ENCODE assay signal across 28 cellular contexts in the genomic region with DNA sequence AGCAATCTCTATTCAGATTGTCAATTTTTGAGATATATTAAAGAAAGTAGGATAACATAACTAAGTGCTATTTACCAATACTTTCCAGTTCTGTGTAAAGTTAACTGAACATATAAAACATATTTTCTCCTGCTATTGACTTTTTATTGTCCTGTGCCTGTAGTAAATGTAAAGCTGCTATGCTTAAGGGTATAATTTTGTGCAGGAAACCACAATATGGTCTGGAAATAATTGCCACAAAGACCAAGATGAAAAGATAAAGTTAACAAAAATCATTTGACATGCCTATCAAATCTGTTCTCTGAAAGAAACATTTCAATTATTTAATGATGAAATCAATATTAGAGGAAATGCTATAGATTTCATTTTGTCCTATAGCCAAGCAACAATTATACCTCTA.
"Had no signal": no experiment of that assay in that cellular context is flagged by ENCODE, and none has a peak within 500 bp of the region (broad histone marks: within the 10 kb centered on the region; RNA-seq: fewer than 3 reads in every experiment).

No MANE protein-coding gene starts in this region.

- H3K27me3 Mint-ChIP-seq: stimulated activated memory B cell treated with anti-CD40 and anti-IgM and Interleukin-4, amounts not matched to agents 10 μg/mL and 1 μg/mL and 100 μg/mL, for 72 hours; stimulated activated naive B cell treated with anti-CD40 and anti-IgM and Interleukin-4, amounts not matched to agents 10 μg/mL and 1 μg/mL and 100 μg/mL, for 72 hours; stimulated activated naive CD8-positive, alpha-beta T cell treated with anti-CD3 and anti-CD28 coated beads, Interleukin-15, amount 100 ng/mL, for 72 hours; stimulated activated naive CD8-positive, alpha-beta T cell treated with anti-CD3 and anti-CD28 coated beads, Interleukin-15, Interleukin-2, amounts not matched to agents 100 ng/mL and 50 ng/mL, for 24 hours; type B pancreatic cell had no signal

- H3K4me3 Mint-ChIP-seq: stimulated activated effector memory CD8-positive, alpha-beta T cell treated with anti-CD3 and anti-CD28 coated beads, Interleukin-12 subunit alpha, Interleukin-12 subunit beta, amount 100 ng/mL, for 72 hours; stimulated activated memory B cell treated with anti-CD40 and anti-IgM and Interleukin-4, amounts not matched to agents 10 μg/mL and 1 μg/mL and 100 μg/mL, for 72 hours; stimulated activated naive B cell treated with anti-CD40 and anti-IgM and Interleukin-4, amounts not matched to agents 10 μg/mL and 1 μg/mL and 100 μg/mL, for 72 hours; stimulated activated naive CD8-positive, alpha-beta T cell treated with anti-CD3 and anti-CD28 coated beads, Interleukin-15, amount 100 ng/mL, for 72 hours; stimulated activated naive CD8-positive, alpha-beta T cell treated with anti-CD3 and anti-CD28 coated beads, Interleukin-15, Interleukin-2, amounts not matched to agents 100 ng/mL and 50 ng/mL, for 24 hours; type B pancreatic cell had no signal

- H3K27ac ChIP-seq: stomach, suprapubic skin, testis, thoracic aorta, thyroid gland, tibial artery, tibial nerve, transverse colon, upper lobe of left lung, upper lobe of right lung, uterus, vagina had no signal

- H3K4me3 ChIP-seq: stomach, suprapubic skin, testis, thoracic aorta, thyroid gland, tibial artery, tibial nerve, transverse colon, upper lobe of left lung, upper lobe of right lung, uterus, vagina had no signal

- H3K9me3 Mint-ChIP-seq: stimulated activated naive B cell treated with anti-CD40 and anti-IgM and Interleukin-4, amounts not matched to agents 10 μg/mL and 1 μg/mL and 100 μg/mL, for 72 hours; stimulated activated naive CD8-positive, alpha-beta T cell treated with anti-CD3 and anti-CD28 coated beads, Interleukin-15, amount 100 ng/mL, for 72 hours; type B pancreatic cell had no signal

- H3K4me1 Mint-ChIP-seq: stimulated activated effector memory CD8-positive, alpha-beta T cell treated with anti-CD3 and anti-CD28 coated beads, Interleukin-12 subunit alpha, Interleukin-12 subunit beta, amount 100 ng/mL, for 72 hours; stimulated activated memory B cell treated with anti-CD40 and anti-IgM and Interleukin-4, amounts not matched to agents 10 μg/mL and 1 μg/mL and 100 μg/mL, for 72 hours; stimulated activated naive B cell treated with anti-CD40 and anti-IgM and Interleukin-4, amounts not matched to agents 10 μg/mL and 1 μg/mL and 100 μg/mL, for 72 hours; stimulated activated naive CD8-positive, alpha-beta T cell treated with anti-CD3 and anti-CD28 coated beads, Interleukin-15, amount 100 ng/mL, for 72 hours had no signal

- DNase-seq: stimulated activated CD4-positive, alpha-beta T cell treated with anti-CD3 and anti-CD28 coated beads, Interleukin-2, amount 100 ng/mL, for 48 hours; stimulated activated CD4-positive, alpha-beta T cell treated with anti-CD3 and anti-CD28 coated beads, Interleukin-4, amount 100 ng/mL, for 1 hour; stimulated activated CD4-positive, alpha-beta T cell treated with anti-CD3 and anti-CD28 coated beads, Interleukin-4, amount 100 ng/mL, for 24 hours; stimulated activated CD4-positive, alpha-beta T cell treated with anti-CD3 and anti-CD28 coated beads, Interleukin-4, amount 100 ng/mL, for 4 hours; stimulated activated CD8-positive, alpha-beta memory T cell treated with anti-CD3 and anti-CD28 coated beads, Interleukin-4, amount 100 ng/mL, for 48 hours; stimulated activated naive B cell treated with anti-CD40 and anti-IgM and Interleukin-4, amounts not matched to agents 10 μg/mL and 1 μg/mL and 100 μg/mL, for 72 hours; stimulated activated naive CD4-positive, alpha-beta T cell; stimulated activated naive CD4-positive, alpha-beta T cell treated with Interleukin-2 at 50 U/mL for 16 hours; stimulated activated naive CD8-positive, alpha-beta T cell treated with anti-CD3 and anti-CD28 coated beads, Interleukin-15, amount 100 ng/mL, for 72 hours; stimulated activated naive CD8-positive, alpha-beta T cell treated with anti-CD3 and anti-CD28 coated beads, Interleukin-15, Interleukin-2, amounts not matched to agents 100 U/mL and 50 U/mL, for 24 hours; stomach; substantia nigra; tibial artery; transverse colon; trophoblast cell; upper lobe of left lung; upper lobe of right lung had no signal

- H3K36me3 ChIP-seq: stomach, suprapubic skin, thoracic aorta, thyroid gland, tibial artery, tibial nerve, transverse colon, upper lobe of left lung, upper lobe of right lung, uterus, vagina had no signal

- ATAC-seq: stimulated activated effector memory CD8-positive, alpha-beta T cell treated with anti-CD3 and anti-CD28 coated beads, Interleukin-12 subunit alpha, Interleukin-12 subunit beta, amount 100 ng/mL, for 72 hours; stimulated activated memory B cell treated with anti-CD40 and anti-IgM and Interleukin-4, amounts not matched to agents 10 μg/mL and 1 μg/mL and 100 μg/mL, for 72 hours; stimulated activated naive B cell treated with anti-CD40 and anti-IgM and Interleukin-4, amounts not matched to agents 10 μg/mL and 1 μg/mL and 100 μg/mL, for 72 hours; stimulated activated naive CD8-positive, alpha-beta T cell treated with anti-CD3 and anti-CD28 coated beads, Interleukin-15, amount 100 ng/mL, for 72 hours; stimulated activated naive CD8-positive, alpha-beta T cell treated with anti-CD3 and anti-CD28 coated beads, Interleukin-15, Interleukin-2, amounts not matched to agents 100 U/mL and 50 U/mL, for 24 hours; upper lobe of right lung had no signal

- H3K27ac Mint-ChIP-seq: stimulated activated effector memory CD8-positive, alpha-beta T cell treated with anti-CD3 and anti-CD28 coated beads, Interleukin-12 subunit alpha, Interleukin-12 subunit beta, amount 100 ng/mL, for 72 hours; stimulated activated memory B cell treated with anti-CD40 and anti-IgM and Interleukin-4, amounts not matched to agents 10 μg/mL and 1 μg/mL and 100 μg/mL, for 72 hours; stimulated activated naive B cell treated with anti-CD40 and anti-IgM and Interleukin-4, amounts not matched to agents 10 μg/mL and 1 μg/mL and 100 μg/mL, for 72 hours; stimulated activated naive CD8-positive, alpha-beta T cell treated with anti-CD3 and anti-CD28 coated beads, Interleukin-15, amount 100 ng/mL, for 72 hours; stimulated activated naive CD8-positive, alpha-beta T cell treated with anti-CD3 and anti-CD28 coated beads, Interleukin-15, Interleukin-2, amounts not matched to agents 100 ng/mL and 50 ng/mL, for 24 hours; type B pancreatic cell had no signal

- H3K9me3 ChIP-seq: stomach, suprapubic skin, testis, thoracic aorta, thyroid gland, tibial artery, tibial nerve, transverse colon, upper lobe of left lung, upper lobe of right lung, uterus, vagina had no signal

- H3K36me3 Mint-ChIP-seq: stimulated activated effector memory CD8-positive, alpha-beta T cell treated with anti-CD3 and anti-CD28 coated beads, Interleukin-12 subunit alpha, Interleukin-12 subunit beta, amount 100 ng/mL, for 72 hours; stimulated activated memory B cell treated with anti-CD40 and anti-IgM and Interleukin-4, amounts not matched to agents 10 μg/mL and 1 μg/mL and 100 μg/mL, for 72 hours; stimulated activated naive B cell treated with anti-CD40 and anti-IgM and Interleukin-4, amounts not matched to agents 10 μg/mL and 1 μg/mL and 100 μg/mL, for 72 hours; type B pancreatic cell had no signal
